8 cellular contexts compared by ENCODE assay signal in genomic region chr15:49620658-49621326, GRCh38. TPM values are rescaled to one million over a fixed set of nuclear protein-coding genes. Genes with fewer than 3 reads are reported as not detected.
DNase-seq lines count a peak whose midpoint lies in the region; ATAC-seq and TF ChIP-seq lines count a peak whose summit lies in the region.

Gene DTWD1 (plus strand): TSS chr15:49621048. CDS start chr15:49625168, 4,120 bp downstream.
Gene FAM227B (minus strand): TSS chr15:49620818. CDS start chr15:49615171, 5,647 bp downstream.

- H3K27ac Mint-ChIP-seq in T-helper 17 cell: peak within 1 kb of the TSS; percentile 95

- H3K9me3 ChIP-seq in T-helper 17 cell (ENCODE audit: control insufficient read depth, low read length, poor library complexity, severe bottlenecking): no peaks in the 10 kb centered on the region
- H3K9me3 ChIP-seq in right cardiac atrium (ENCODE audit: control insufficient read depth, low read length): no peaks in the 10 kb centered on the region
- peaks cover 0 to 5% of the 10 kb centered on the region in 2 donors for H3K9me3 ChIP-seq in uterus

- H3K27me3 ChIP-seq in right cardiac atrium (ENCODE audit: control insufficient read depth, insufficient read depth) (no peaks in the 10 kb centered on the region), uterus (no peaks in the 10 kb centered on the region)

- ATAC-seq in GM18499 (IDR thresholded peaks at IDR 0.05; ENCODE audit: insufficient read depth, unreplicated experiment) (peak; percentile 97), HG02938 (IDR thresholded peaks at IDR 0.05; ENCODE audit: unreplicated experiment) (peak; percentile 97), T-helper 17 cell (peak; percentile 98), right cardiac atrium (peak; percentile 100)

- H3K4me1 ChIP-seq in right cardiac atrium (ENCODE audit: control insufficient read depth, insufficient read depth, low read length) (no peaks in the 10 kb centered on the region), uterus (no peaks in the 10 kb centered on the region)

- TF ChIP-seq CTCF in uterus (IDR thresholded peaks at IDR 0.05): peak in 3 of 4 experiments; percentile 11 to 33 (median 22)

- peaks cover 5% of the 10 kb centered on the region for H3K36me3 Mint-ChIP-seq in T-helper 17 cell (ENCODE audit: low read depth)

- H3K27ac ChIP-seq in right cardiac atrium (ENCODE audit: low read length) (peak within 1 kb of the TSS; percentile 78), uterus (peak within 1 kb of the TSS; percentile 95 to 96)

- no peaks in the 10 kb centered on the region for H3K27me3 Mint-ChIP-seq in T-helper 17 cell

- peaks cover 20% of the 10 kb centered on the region for H3K4me1 Mint-ChIP-seq in T-helper 17 cell

- DNase-seq in NCI-H1694 treated with DMSO at 0.1 percent for 48 hours (lab: John Stamatoyannopoulos, UW) (peak; percentile 92), T-helper 17 cell (peak; percentile 82 to 89 (median 89)), anterior cingulate cortex (lab: John Stamatoyannopoulos, UW) (peak; percentile 67 to 96 (median 92)), right cardiac atrium (peak; percentile 98 to 99 (median 99)), pulmonary artery endothelial cell (ENCODE audit: low read depth, low spot score) (peak; percentile 97), uterus (peak; percentile 96 to 97)

- intact Hi-C loops in right cardiac atrium (cut with DNase I) (loop anchor here in 1 of 4 donors (10.0 kb wide), 1 partner anchor 274 kb away; no protein-coding TSS in a partner anchor), uterus (cut with DNase I; ENCODE audit: low total_unique reads) (no loop called here)

- TF ChIP-seq POLR2A in uterus (IDR thresholded peaks at IDR 0.05): peak; percentile 76 to 96

- WGBS in right cardiac atrium: under 1% methylated on average over 59 of the region's 59 CpGs

- peak within 1 kb of the TSS; percentile 54 for H3K4me3 ChIP-seq in right cardiac atrium (ENCODE audit: low read length)
- peak within 1 kb of the TSS; percentile 77 to 78 for H3K4me3 ChIP-seq in uterus

- H3K36me3 ChIP-seq in uterus: no peaks in the 10 kb centered on the region

- H3K4me3 Mint-ChIP-seq in T-helper 17 cell: peak within 1 kb of the TSS; percentile 94

RNA-seq across cellular contexts. Expression of gene DTWD1, which starts in this region (rescaled TPM):
- total RNA-seq in T-helper 17 cell (10 to 100 TPM in 1 of 2 donors, 1 to 10 TPM in 1; 6.8 to 12.2 TPM), right cardiac atrium (10 to 100 TPM; 23.4 to 31.2 (median 26.8) TPM), pulmonary artery endothelial cell (16.6 and 18.5 TPM in 2 replicates), uterus (10 to 100 TPM; 22.6 to 98.1 (median 71.5) TPM)
- 14.0 TPM for polyA plus RNA-seq in right cardiac atrium

RNA-seq across cellular contexts. Expression of gene FAM227B, which starts in this region (rescaled TPM):
- total RNA-seq in T-helper 17 cell: 1 to 10 TPM; 4.1 to 5.7 TPM
- total RNA-seq in right cardiac atrium: 10 to 100 TPM in 3 of 4 donors, 1 to 10 TPM in 1; 9.8 to 19.2 (median 12.5) TPM
- polyA plus RNA-seq in right cardiac atrium: 10.9 TPM
- total RNA-seq in pulmonary artery endothelial cell: 0.81 and 3.0 TPM in 2 replicates
- 10 to 100 TPM in 2 of 4 donors, 1 to 10 TPM in 2; 2.6 to 15.7 (median 9.9) TPM for total RNA-seq in uterus

Comparison
In these comparisons a context has a peak if more than half of its experiments do, and no peak if none do; other contexts are left out.
1. Peak in every context shown above with its lines: DNase-seq, ATAC-seq, H3K4me3 ChIP-seq and H3K27ac ChIP-seq.